In genomic region chr12:16526693-16527092, GRCh38 we compare ENCODE assay signal across 15 cellular contexts.
DNase-seq lines count a peak whose midpoint lies in the region; ATAC-seq and TF ChIP-seq lines count a peak whose summit lies in the region.
"Had no signal": no experiment of that assay in that cellular context is flagged by ENCODE, and none has a peak within 500 bp of the region (broad histone marks: within the 10 kb centered on the region; RNA-seq: fewer than 3 reads in every experiment).

No MANE protein-coding gene starts in this region.

- H2AFZ ChIP-seq in smooth muscle cell (ENCODE audit: low read depth), result no peak overlapping the region

- no peaks in the 10 kb centered on the region for H3K9me3 ChIP-seq in smooth muscle cell (replicated peaks; ENCODE audit: low read depth)

- CTCF ChIA-PET in RWPE1 (lab: Yijun Ruan, JAX), result interaction anchor here (0.7 kb wide), 1 partner anchor 157 kb away, joined by 4 read pairs; no protein-coding TSS in a partner anchor

- H3K79me2 ChIP-seq in smooth muscle cell (ENCODE audit: low read depth), result no peaks in the 10 kb centered on the region

- H3K4me3 ChIP-seq in smooth muscle cell, result no peak overlapping the region

- H3K27ac ChIP-seq in RWPE1 (no peak overlapping the region), smooth muscle cell (ENCODE audit: low read depth) (peak overlapping the region; percentile 24)

- no peak for ATAC-seq in GM21526 (IDR thresholded peaks at IDR 0.05; ENCODE audit: low FRiP score, unreplicated experiment)
- ATAC-seq: activated CD4-positive, alpha-beta T cell treated with anti-CD3 and anti-CD28 coated beads for 36 hours; left colon; natural killer cell treated with Interleukin-12 subunit alpha and Interleukin-12 subunit beta and Interleukin-15 and Interleukin-18, amount 100 ng/mL, for 72 hours had no signal

- H4K20me1 ChIP-seq in smooth muscle cell (ENCODE audit: low read depth), result no peaks in the 10 kb centered on the region

- DNase-seq in GM04504 (ENCODE audit: low read depth) (peak; percentile 71), RWPE1 (ENCODE audit: low spot score) (peak; percentile 13), fibroblast of the conjunctiva (ENCODE audit: low read depth) (peak; percentile 87), smooth muscle cell (lab: John Stamatoyannopoulos, UW; ENCODE audit: unreplicated experiment) (no peak), SIG-M5 (lab: John Stamatoyannopoulos, UW) (no peak), NCI-H1436 treated with DMSO at 0.1 percent for 48 hours (lab: John Stamatoyannopoulos, UW) (no peak)
- DNase-seq: activated CD4-positive, alpha-beta T cell treated with anti-CD3 and anti-CD28 coated beads for 36 hours; activated T-cell treated with anti-CD3 and anti-CD28 coated beads, Interleukin-2, amount 50 U/mL, for 24 hours; amniotic stem cell; left colon; NCI-H1092 treated with DMSO at 0.1 percent for 48 hours; NCI-H446 treated with DMSO at 0.1 percent for 48 hours; small intestine had no signal

- H3K36me3 ChIP-seq in smooth muscle cell (ENCODE audit: low read depth), result no peaks in the 10 kb centered on the region

- WGBS in smooth muscle cell (ENCODE audit: low lambda C conversion rate), result 46% methylated on average over 2 of the region's 2 CpGs

- POLR2A ChIA-PET in RWPE1 (lab: Yijun Ruan, JAX; ENCODE audit: low non-redundant PET), result no interaction called here

- H3K4me1 ChIP-seq in smooth muscle cell (ENCODE audit: low read depth), result peaks cover 5% of the 10 kb centered on the region

- no peaks in the 10 kb centered on the region for H3F3A ChIP-seq in smooth muscle cell (ENCODE audit: low read depth)

- no peak overlapping the region for H3K4me2 ChIP-seq in smooth muscle cell

- no peak for TF ChIP-seq CTCF in RWPE1 (conservative IDR thresholded peaks at IDR 0.05; ENCODE audit: low read depth)
- TF ChIP-seq CTCF in smooth muscle cell (IDR thresholded peaks at IDR 0.05; ENCODE audit: borderline replicate concordance, insufficient read depth, poor library complexity, severe bottlenecking), result no peak

- H3K9ac ChIP-seq in smooth muscle cell (ENCODE audit: low read depth), result no peak overlapping the region

- no peaks in the 10 kb centered on the region for H3K27me3 ChIP-seq in smooth muscle cell (ENCODE audit: low read depth)

Comparison
In these comparisons a context has a peak if more than half of its experiments do, and no peak if none do; other contexts are left out.
1. DNase-seq: peak in GM04504 (single experiment), RWPE1 (single experiment) and fibroblast of the conjunctiva (single experiment); none in smooth muscle cell (single experiment), SIG-M5 (single experiment) and NCI-H1436 treated with DMSO at 0.1 percent for 48 hours (single experiment).